8 cellular contexts compared by ENCODE assay signal in the genomic region with DNA sequence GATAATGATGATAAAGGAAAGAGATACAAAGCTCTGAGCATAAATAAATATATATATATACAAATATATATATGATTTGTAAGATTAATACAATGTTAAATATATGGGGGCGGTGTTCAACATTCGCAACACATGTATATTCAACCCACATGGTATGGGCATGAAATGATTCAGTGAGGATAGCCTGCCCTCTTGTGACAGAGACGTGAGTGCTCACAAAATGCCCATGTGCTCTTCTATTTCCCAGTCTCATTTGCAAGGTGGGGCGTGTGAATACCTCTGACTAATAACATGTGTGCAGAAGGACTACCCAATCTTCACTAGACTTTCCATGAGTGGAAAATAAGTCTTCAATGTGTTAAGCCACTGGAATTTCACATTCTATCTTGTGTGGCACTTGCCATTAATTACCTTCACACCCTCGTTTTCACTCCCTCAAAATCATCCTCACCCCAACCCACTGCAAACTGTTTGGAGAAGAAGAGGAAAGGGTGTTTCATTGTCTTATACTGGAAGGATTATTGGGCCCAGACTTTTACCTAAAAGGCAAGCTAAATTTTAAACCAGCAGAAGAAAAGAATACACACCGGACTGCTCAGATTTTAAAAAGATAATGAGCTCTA. TPM values are rescaled to one million over a fixed set of nuclear protein-coding genes. Genes with fewer than 3 reads are reported as not detected.
DNase-seq lines count a peak whose midpoint lies in the region; ATAC-seq and TF ChIP-seq lines count a peak whose summit lies in the region.

No MANE protein-coding gene starts in this region.

- H3K4me3 Mint-ChIP-seq in activated CD4-positive, alpha-beta T cell treated with anti-CD3 and anti-CD28 coated beads for 36 hours: no peak overlapping the region
- H3K4me3 Mint-ChIP-seq in type B pancreatic cell: no peak overlapping the region

- H3K9ac ChIP-seq in PC-3 (ENCODE audit: low read length): no peak overlapping the region

- H4K20me1 ChIP-seq in PC-3 (ENCODE audit: low read length): no peaks in the 10 kb centered on the region

- H3K9me3 Mint-ChIP-seq in activated CD4-positive, alpha-beta T cell treated with anti-CD3 and anti-CD28 coated beads for 36 hours (ENCODE audit: low read depth): no peaks in the 10 kb centered on the region
- no peaks in the 10 kb centered on the region for H3K9me3 Mint-ChIP-seq in type B pancreatic cell

- H3K4me2 ChIP-seq in PC-3 (ENCODE audit: low read length): no peak overlapping the region

- peak; percentile 46 for DNase-seq in activated CD4-positive, alpha-beta T cell treated with anti-CD3 and anti-CD28 coated beads for 36 hours
- DNase-seq in activated CD4-positive, alpha-beta T cell treated with anti-CD3 and anti-CD28 coated beads, Interleukin-2, amount 50 U/mL, for 4 hours: no peak
- peak in 47 of 76 experiments; percentile 2 to 65 (median 25) for DNase-seq in HUDEP-2 (lab: John Stamatoyannopoulos, UW; ENCODE audit: unreplicated experiment in 76 of 76)
- peak; percentile 99 for DNase-seq in PC-3
- DNase-seq in body of pancreas: peak; percentile 40 to 71 (median 63)
- peak in 1 of 2 donors; percentile 5 for DNase-seq in left colon
- DNase-seq in type B pancreatic cell (ENCODE audit: extremely low spot score, unreplicated experiment): no peak

- no peaks in the 10 kb centered on the region for H3K36me3 Mint-ChIP-seq in activated CD4-positive, alpha-beta T cell treated with anti-CD3 and anti-CD28 coated beads for 36 hours (ENCODE audit: low read depth)
- H3K36me3 Mint-ChIP-seq in type B pancreatic cell: no peaks in the 10 kb centered on the region

- intact Hi-C loops in activated CD4-positive, alpha-beta T cell treated with anti-CD3 and anti-CD28 coated beads for 36 hours (cut with DNase I, micrococcal nuclease): loop anchor here (1.0 to 10.0 kb wide), 2 partner anchors 630 kb away; no protein-coding TSS in a partner anchor
- intact Hi-C loops in PC-3 (cut with micrococcal nuclease) (loop anchor here (1.0 to 10.0 kb wide), 7 partner anchors 51 to 630 kb away; a partner anchor contains a TSS), body of pancreas (cut with DNase I) (no loop called here), left colon (cut with DNase I, micrococcal nuclease) (no loop called here)

- CTCF ChIA-PET in activated CD4-positive, alpha-beta T cell treated with anti-CD3 and anti-CD28 coated beads for 36 hours (lab: Charles Lee): interaction anchor here (0.6 to 1.7 kb wide), 5 partner anchors 10 to 435 kb away, joined by 3 to 5 read pairs (median 4); no protein-coding TSS in a partner anchor
- CTCF ChIA-PET in PC-3 (lab: Charles Lee): no interaction called here

- H3K27ac ChIP-seq in PC-3 (ENCODE audit: low read length): no peak overlapping the region
- H3K27ac ChIP-seq in body of pancreas: peak overlapping the region in 1 of 4 donors; percentile 29

- no peaks in the 10 kb centered on the region for H3K79me2 ChIP-seq in PC-3 (ENCODE audit: low read length)

- H3K9me3 ChIP-seq in PC-3 (ENCODE audit: low read length) (no peaks in the 10 kb centered on the region), body of pancreas (no peaks in the 10 kb centered on the region)

- BruUV-seq in PC-3 (replicated peaks; lab: Mats Ljungman, UMichigan): no TSS peak

- H3K4me3 ChIP-seq in PC-3 (ENCODE audit: low read length) (no peak overlapping the region), body of pancreas (no peak overlapping the region)

- no peak for TF ChIP-seq POLR2A in body of pancreas (IDR thresholded peaks at IDR 0.05)

- no peaks in the 10 kb centered on the region for H3K36me3 ChIP-seq in PC-3 (ENCODE audit: low read depth, low read length)
- no peaks in the 10 kb centered on the region for H3K36me3 ChIP-seq in body of pancreas (replicated peaks in 1 of 2; ENCODE audit: insufficient read depth in 1 of 2, low read depth in 2 of 2)

- H3K27me3 ChIP-seq in PC-3 (ENCODE audit: low read length): peaks cover 8% of the 10 kb centered on the region; the same call in 1 of the 2 replicates
- H3K27me3 ChIP-seq in body of pancreas: no peaks in the 10 kb centered on the region

- H3K4me1 ChIP-seq in PC-3 (ENCODE audit: insufficient read depth, low read length) (peaks cover 6% of the 10 kb centered on the region), body of pancreas (peaks cover 5% of the 10 kb centered on the region)

- no peak overlapping the region for H3K27ac Mint-ChIP-seq in activated CD4-positive, alpha-beta T cell treated with anti-CD3 and anti-CD28 coated beads for 36 hours
- H3K27ac Mint-ChIP-seq in type B pancreatic cell: no peak overlapping the region

- H3F3A ChIP-seq in PC-3 (ENCODE audit: low read length, unreplicated experiment): no peaks in the 10 kb centered on the region

- POLR2A ChIA-PET in activated CD4-positive, alpha-beta T cell treated with anti-CD3 and anti-CD28 coated beads for 36 hours (lab: Charles Lee): no interaction called here
- POLR2A ChIA-PET in PC-3 (lab: Charles Lee; ENCODE audit: unreplicated experiment): no interaction called here

- H2AFZ ChIP-seq in PC-3 (ENCODE audit: low read length): peak overlapping the region; percentile 26

- WGBS in body of pancreas, 2 donors: 19 to 26% methylated on average over 6 of the region's 6 CpGs

- peaks cover 4% of the 10 kb centered on the region for H3K4me1 Mint-ChIP-seq in activated CD4-positive, alpha-beta T cell treated with anti-CD3 and anti-CD28 coated beads for 36 hours
- no peaks in the 10 kb centered on the region for H3K4me1 Mint-ChIP-seq in type B pancreatic cell (ENCODE audit: unreplicated experiment)

- H3K27me3 Mint-ChIP-seq in activated CD4-positive, alpha-beta T cell treated with anti-CD3 and anti-CD28 coated beads for 36 hours: peaks cover 26% of the 10 kb centered on the region
- H3K27me3 Mint-ChIP-seq in type B pancreatic cell: peaks cover 13% of the 10 kb centered on the region

- no peaks in the 10 kb centered on the region for H3K9me2 ChIP-seq in PC-3 (replicated peaks; ENCODE audit: low read length)

- ATAC-seq in activated CD4-positive, alpha-beta T cell treated with anti-CD3 and anti-CD28 coated beads for 36 hours: peak; percentile 90
- ATAC-seq in GM21529 (IDR thresholded peaks at IDR 0.05; ENCODE audit: unreplicated experiment) (peak; percentile 96), PC-3 (peak; percentile 99), body of pancreas (peak; percentile 74), left colon (peak; percentile 85)

- TF ChIP-seq CTCF in PC-3 (conservative IDR thresholded peaks at IDR 0.05; ENCODE audit: low read depth, low read length): peak; percentile 97
- TF ChIP-seq CTCF in body of pancreas (IDR thresholded peaks at IDR 0.05): peak; percentile 18 to 78 (median 65)
- peak; percentile 75 for TF ChIP-seq CTCF in type B pancreatic cell (conservative IDR thresholded peaks at IDR 0.05)

RNA-seq across cellular contexts. Expression of a gene that starts 26.9 kb away (rescaled TPM):
- 1 to 10 TPM in 1 of 2 experiments, under 1 TPM in 1; 0.05 to 3.5 TPM for total RNA-seq in activated CD4-positive, alpha-beta T cell treated with anti-CD3 and anti-CD28 coated beads for 36 hours
- 0.75 and 14.0 TPM in 2 replicates for total RNA-seq in PC-3 (2014; rRNA removed)
- 1 to 10 TPM in 1 of 2 donors, under 1 TPM in 1; 0.33 to 1.0 TPM for total RNA-seq in body of pancreas
- 1 to 10 TPM; 1.3 to 2.2 TPM for total RNA-seq in left colon
- 5.1 and 5.4 TPM in 2 replicates for total RNA-seq in type B pancreatic cell (ENCODE audit: low replicate concordance)

Comparison
In these comparisons a context has a peak if more than half of its experiments do, and no peak if none do; other contexts are left out.
1. DNase-seq: peak in activated CD4-positive, alpha-beta T cell treated with anti-CD3 and anti-CD28 coated beads for 36 hours (single experiment), HUDEP-2 (47 of 76), PC-3 (single experiment) and body of pancreas (4 of 4); none in activated CD4-positive, alpha-beta T cell treated with anti-CD3 and anti-CD28 coated beads, Interleukin-2, amount 50 U/mL, for 4 hours (0 of 2) and type B pancreatic cell (single experiment).
2. intact Hi-C loops: an anchor here in activated CD4-positive, alpha-beta T cell treated with anti-CD3 and anti-CD28 coated beads for 36 hours (1.0 to 10.0 kb wide) and PC-3 (1.0 to 10.0 kb wide); none called in body of pancreas and left colon.
3. Peak in every context shown above with its lines, with median percentiles within 50 percentile points of each other: ATAC-seq and CTCF ChIP-seq.